In genomic region chr2:241130316-241130715, GRCh38 we compare ENCODE assay signal across 24 cellular contexts.
"Had no signal": no experiment of that assay in that cellular context is flagged by ENCODE, and none has a peak within 500 bp of the region (broad histone marks: within the 10 kb centered on the region; RNA-seq: fewer than 3 reads in every experiment).

No MANE protein-coding gene starts in this region.

- H3K27me3 ChIP-seq: adrenal gland, body of pancreas, gastroesophageal sphincter, hepatocyte, suprapubic skin, transverse colon had no signal

- H2AFZ ChIP-seq: hepatocyte had no signal

- H3K9me3 ChIP-seq: adrenal gland, body of pancreas, gastroesophageal sphincter, lower lobe of right lung, suprapubic skin, transverse colon had no signal

- H3K4me1 ChIP-seq: adrenal gland, body of pancreas, gastroesophageal sphincter, lower lobe of right lung, suprapubic skin, transverse colon had no signal

- H3K4me3 ChIP-seq: adrenal gland, body of pancreas, coronary artery, gastroesophageal sphincter, hepatocyte, lower lobe of right lung, smooth muscle cell, suprapubic skin, transverse colon had no signal

- H3K4me1 Mint-ChIP-seq: nephron had no signal

- H3K27ac Mint-ChIP-seq: activated naive CD8-positive, alpha-beta T cell treated with anti-CD3 and anti-CD28 coated beads for 36 hours; activated T-cell treated with anti-CD3 and anti-CD28 coated beads, Interleukin-2, amount 50 U/mL, for 72 hours; progenitor cell of endocrine pancreas had no signal

- H3K79me2 ChIP-seq: hepatocyte had no signal

- H3K4me2 ChIP-seq: hepatocyte, smooth muscle cell had no signal

- H3K36me3 ChIP-seq: adrenal gland, lower lobe of right lung, transverse colon had no signal

- ATAC-seq: activated T-cell treated with anti-CD3 and anti-CD28 coated beads, Interleukin-2, amount 50 U/mL, for 72 hours; body of pancreas; gastroesophageal sphincter; left cardiac atrium had no signal

- DNase-seq: activated CD4-positive, alpha-beta T cell treated with anti-CD3 and anti-CD28 coated beads for 4 hours; activated CD4-positive, alpha-beta T cell treated with anti-CD3 and anti-CD28 coated beads, Interleukin-2, amount 50 U/mL, for 4 hours; activated naive CD4-positive, alpha-beta T cell treated with anti-CD3 and anti-CD28 coated beads for 36 hours; activated naive CD8-positive, alpha-beta T cell treated with anti-CD3 and anti-CD28 coated beads for 36 hours; activated T-cell treated with anti-CD3 and anti-CD28 coated beads for 4 hours; activated T-cell treated with anti-CD3 and anti-CD28 coated beads, Interleukin-2, amount 50 U/mL, for 72 hours; adrenal gland; body of pancreas; cerebellar nuclear complex; islet precursor cell; left cardiac atrium; lower lobe of right lung; mesendoderm; stimulated activated CD4-positive, alpha-beta T cell treated with anti-CD3 and anti-CD28 coated beads, Interleukin-15, amount 100 ng/mL, for 24 hours; stimulated activated CD4-positive, alpha-beta T cell treated with anti-CD3 and anti-CD28 coated beads, Interleukin-2, amount 100 ng/mL, for 24 hours; stimulated activated naive CD4-positive, alpha-beta T cell; transverse colon had no signal

- H3K9me3 Mint-ChIP-seq: activated naive CD4-positive, alpha-beta T cell treated with anti-CD3 and anti-CD28 coated beads for 36 hours; activated naive CD8-positive, alpha-beta T cell treated with anti-CD3 and anti-CD28 coated beads for 36 hours; activated T-cell treated with anti-CD3 and anti-CD28 coated beads, Interleukin-2, amount 50 U/mL, for 72 hours; nephron had no signal

- H3K27me3 Mint-ChIP-seq: activated naive CD8-positive, alpha-beta T cell treated with anti-CD3 and anti-CD28 coated beads for 36 hours; progenitor cell of endocrine pancreas had no signal

- H3K4me3 Mint-ChIP-seq: activated naive CD4-positive, alpha-beta T cell treated with anti-CD3 and anti-CD28 coated beads for 36 hours; activated naive CD8-positive, alpha-beta T cell treated with anti-CD3 and anti-CD28 coated beads for 36 hours; activated T-cell treated with anti-CD3 and anti-CD28 coated beads, Interleukin-2, amount 50 U/mL, for 72 hours; nephron had no signal

- H3K27ac ChIP-seq: adrenal gland, body of pancreas, coronary artery, gastroesophageal sphincter, hepatocyte, lower lobe of right lung, suprapubic skin, transverse colon had no signal
